Comparison of ENCODE assay signal across 13 cellular contexts in genomic region chr6:56245903-56246351, GRCh38. TPM values are rescaled to one million over a fixed set of nuclear protein-coding genes. Genes with fewer than 3 reads are reported as not detected.
A peak's percentile ranks its signal among the peaks of the same experiment; 100 is the strongest.
DNase-seq lines count a peak whose midpoint lies in the region; ATAC-seq and TF ChIP-seq lines count a peak whose summit lies in the region.
"Had no signal": no experiment of that assay in that cellular context is flagged by ENCODE, and none has a peak within 500 bp of the region (broad histone marks: within the 10 kb centered on the region; RNA-seq: fewer than 3 reads in every experiment).

No MANE protein-coding gene starts in this region.

- H3K4me1 ChIP-seq in ascending aorta (peaks cover 0 to 9% of the 10 kb centered on the region in 2 donors), heart right ventricle (peaks cover 0 to 42% (median 10%) of the 10 kb centered on the region in 9 donors)

- H3K9me3 ChIP-seq in ascending aorta (no peaks in the 10 kb centered on the region), heart right ventricle (no peaks in the 10 kb centered on the region)

- peak in 7 of 8 donors; percentile 13 to 68 (median 45) for ATAC-seq in heart right ventricle
- ATAC-seq in HG03196 (IDR thresholded peaks at IDR 0.05; ENCODE audit: unreplicated experiment): no peak
- ATAC-seq in HG03432 (IDR thresholded peaks at IDR 0.05; ENCODE audit: unreplicated experiment): no peak
- ATAC-seq: HCT116 had no signal

- intact Hi-C loops in ascending aorta (cut with DNase I): loop anchor here (5.0 kb wide), 2 partner anchors 154 to 199 kb away; no protein-coding TSS in a partner anchor
- intact Hi-C loops in heart right ventricle (cut with DNase I): no loop called here

- H3K27ac ChIP-seq in ascending aorta: peak overlapping the region; percentile 84 to 88
- peak overlapping the region in 2 of 10 donors; percentile 11 to 23 for H3K27ac ChIP-seq in heart right ventricle

- no peaks in the 10 kb centered on the region for H3K36me3 ChIP-seq in ascending aorta
- H3K36me3 ChIP-seq in heart right ventricle: no peaks in the 10 kb centered on the region

- no peaks in the 10 kb centered on the region for H3K27me3 ChIP-seq in ascending aorta
- H3K27me3 ChIP-seq in heart right ventricle: peaks cover 0 to 17% (median 0%) of the 10 kb centered on the region in 7 donors

- H3K4me3 ChIP-seq in ascending aorta: peak overlapping the region; percentile 56 to 81
- peak overlapping the region in 5 of 10 donors; percentile 55 to 63 (median 55) for H3K4me3 ChIP-seq in heart right ventricle
- peak overlapping the region; percentile 65 for H3K4me3 ChIP-seq in skeletal muscle cell (ENCODE audit: low read depth, low read length)
- H3K4me3 ChIP-seq: lung had no signal

- TF ChIP-seq CTCF in ascending aorta (IDR thresholded peaks at IDR 0.05) (no peak), heart right ventricle (IDR thresholded peaks at IDR 0.05) (no peak)

- DNase-seq in GM03348 (ENCODE audit: low spot score) (peak; percentile 11), ascending aorta (ENCODE audit: low spot score in 2 of 2) (no peak), heart right ventricle (no peak), skeletal muscle cell (ENCODE audit: low read depth) (peak; percentile 90), NCI-H1048 (lab: John Stamatoyannopoulos, UW) (no peak)
- DNase-seq in stimulated activated CD4-positive, alpha-beta T cell treated with anti-CD3 and anti-CD28 coated beads, Interleukin-1b, Interleukin-23, amount 100 ng/mL, for 48 hours: no peak
- DNase-seq: C1 segment of cervical spinal cord; NCI-H526; stimulated activated CD4-positive, alpha-beta T cell treated with anti-CD3 and anti-CD28 coated beads, Interleukin-2, amount 100 ng/mL, for 24 hours had no signal

- 26 to 32% methylated on average over 2 of the region's 2 CpGs for WGBS in heart right ventricle, 2 donors

RNA-seq across cellular contexts. Expression of gene COL21A1, which starts 1.5 kb away (rescaled TPM):
- 24.5 TPM for total RNA-seq in ascending aorta
- 100 to 1,000 TPM in 4 of 10 donors, 10 to 100 TPM in 6; 11.0 to 171 (median 94.0) TPM for total RNA-seq in heart right ventricle
- 10 to 100 TPM; 14.3 to 46.7 TPM for polyA plus RNA-seq in heart right ventricle

Comparison
In these comparisons a context has a peak if more than half of its experiments do, and no peak if none do; other contexts are left out.
1. DNase-seq: peak in GM03348 (single experiment) and skeletal muscle cell (single experiment); none in ascending aorta (0 of 2), heart right ventricle (0 of 2), NCI-H1048 (single experiment) and stimulated activated CD4-positive, alpha-beta T cell treated with anti-CD3 and anti-CD28 coated beads, Interleukin-1b, Interleukin-23, amount 100 ng/mL, for 48 hours (single experiment).
2. ATAC-seq: peak in heart right ventricle (7 of 8); none in HG03196 (single experiment) and HG03432 (single experiment).